17 cellular contexts compared by ENCODE assay signal in the genomic region with DNA sequence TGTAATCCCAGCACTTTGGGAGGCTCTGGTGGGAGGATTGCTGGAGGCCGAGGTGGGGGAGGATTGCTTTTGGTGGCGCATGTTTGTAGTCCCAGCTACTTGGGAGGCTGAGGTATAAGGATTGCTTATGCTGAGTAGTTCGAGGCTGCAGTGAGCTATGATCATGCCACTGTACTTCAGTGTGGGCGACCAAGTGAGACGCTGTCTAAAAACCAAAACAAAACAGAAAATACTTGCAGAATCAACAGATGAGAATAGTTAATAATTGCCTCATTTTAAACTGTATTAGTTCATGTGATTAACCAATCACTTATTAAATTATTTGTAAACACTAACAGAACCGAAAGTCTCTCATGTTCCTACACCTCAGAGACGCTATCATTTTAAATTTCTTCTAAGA.
DNase-seq lines count a peak whose midpoint lies in the region; ATAC-seq and TF ChIP-seq lines count a peak whose summit lies in the region.
"Had no signal": no experiment of that assay in that cellular context is flagged by ENCODE, and none has a peak within 500 bp of the region (broad histone marks: within the 10 kb centered on the region; RNA-seq: fewer than 3 reads in every experiment).

No MANE protein-coding gene starts in this region.

- ATAC-seq in GM19043 (IDR thresholded peaks at IDR 0.05; ENCODE audit: low read depth, unreplicated experiment) (peak; percentile 93), GM21737 (IDR thresholded peaks at IDR 0.05; ENCODE audit: unreplicated experiment) (peak; percentile 96), HG03103 (IDR thresholded peaks at IDR 0.05; ENCODE audit: low read depth, unreplicated experiment) (peak; percentile 57), left cardiac atrium (no peak), PC-3 (no peak)
- ATAC-seq: T-cell had no signal

- H3K4me3 ChIP-seq in PC-3 (ENCODE audit: low read length), result no peak overlapping the region
- H3K4me3 ChIP-seq: Peyer's patch, testis had no signal

- no peaks in the 10 kb centered on the region for H3K27me3 ChIP-seq in PC-3 (ENCODE audit: low read length)
- H3K27me3 ChIP-seq: Peyer's patch, testis had no signal

- no peaks in the 10 kb centered on the region for H4K20me1 ChIP-seq in PC-3 (ENCODE audit: low read length)

- no peaks in the 10 kb centered on the region for H3K36me3 ChIP-seq in PC-3 (ENCODE audit: low read depth, low read length)
- H3K36me3 ChIP-seq: Peyer's patch had no signal

- no peak overlapping the region for H3K27ac ChIP-seq in PC-3 (ENCODE audit: low read length)
- H3K27ac ChIP-seq: Peyer's patch, testis had no signal

- CTCF ChIA-PET in PC-3 (lab: Charles Lee), result no interaction called here

- DNase-seq in renal cortical epithelial cell (ENCODE audit: low read depth) (peak; percentile 29), left cardiac atrium (no peak), PC-3 (no peak), cortex of kidney (lab: John Stamatoyannopoulos, UW) (no peak), NCI-H345 (lab: John Stamatoyannopoulos, UW) (no peak)
- DNase-seq: activated CD4-positive, CD25-positive, alpha-beta regulatory T cell; activated naive CD8-positive, alpha-beta T cell treated with anti-CD3 and anti-CD28 coated beads, Interleukin-2, amount 10 ng/mL, durations not matched to agents 7 days and 5 days; glutamatergic neuron; KBM-7; NCI-H510A; Peyer's patch; stimulated activated CD4-positive, alpha-beta T cell treated with anti-CD3 and anti-CD28 coated beads, Interleukin-12 subunit alpha, Interleukin-12 subunit beta, amount 100 ng/mL, for 4 hours; T-cell; testis had no signal

- no peaks in the 10 kb centered on the region for H3K4me1 ChIP-seq in PC-3 (ENCODE audit: insufficient read depth, low read length)
- H3K4me1 ChIP-seq: Peyer's patch, testis had no signal

- no peaks in the 10 kb centered on the region for H3K9me3 ChIP-seq in PC-3 (ENCODE audit: low read length)
- H3K9me3 ChIP-seq: Peyer's patch, testis had no signal

- H3K4me2 ChIP-seq in PC-3 (ENCODE audit: low read length), result no peak overlapping the region

- no TSS peak for BruUV-seq in PC-3 (replicated peaks; lab: Mats Ljungman, UMichigan)

- POLR2A ChIA-PET in PC-3 (lab: Charles Lee; ENCODE audit: unreplicated experiment), result no interaction called here

- no peaks in the 10 kb centered on the region for H3F3A ChIP-seq in PC-3 (ENCODE audit: low read length, unreplicated experiment)

- no peak overlapping the region for H3K9ac ChIP-seq in PC-3 (ENCODE audit: low read length)

- intact Hi-C loops in left cardiac atrium (cut with DNase I), result no loop called here
- intact Hi-C loops in PC-3 (cut with micrococcal nuclease), result no loop called here

- TF ChIP-seq CTCF in PC-3 (conservative IDR thresholded peaks at IDR 0.05; ENCODE audit: low read depth, low read length), result no peak

- H3K9me2 ChIP-seq in PC-3 (replicated peaks; ENCODE audit: low read length), result no peaks in the 10 kb centered on the region

- H3K79me2 ChIP-seq in PC-3 (ENCODE audit: low read length), result no peaks in the 10 kb centered on the region

- H2AFZ ChIP-seq in PC-3 (ENCODE audit: low read length), result no peak overlapping the region

Comparison
In these comparisons a context has a peak if more than half of its experiments do, and no peak if none do; other contexts are left out.
1. ATAC-seq: peak in GM19043 (single experiment), GM21737 (single experiment) and HG03103 (single experiment); none in left cardiac atrium (0 of 2) and PC-3 (single experiment).